ENCODE assay signal across 8 cellular contexts in genomic region chr13:44191504-44192171, GRCh38.
DNase-seq lines count a peak whose midpoint lies in the region; ATAC-seq and TF ChIP-seq lines count a peak whose summit lies in the region.

No MANE protein-coding gene starts in this region.

- H3K4me3 ChIP-seq in HFF-Myc (replicated peaks; ENCODE audit: low read depth, low read length), result no peak overlapping the region
- no peak overlapping the region for H3K4me3 ChIP-seq in OCI-LY7 (ENCODE audit: low read depth, low read length, poor library complexity, severe bottlenecking)

- no peak overlapping the region for H3K4me2 ChIP-seq in OCI-LY7 (ENCODE audit: low read length)

- no peaks in the 10 kb centered on the region for H4K20me1 ChIP-seq in OCI-LY7 (ENCODE audit: insufficient read depth, low read length)

- no peaks in the 10 kb centered on the region for H3K27me3 Mint-ChIP-seq in activated naive CD4-positive, alpha-beta T cell treated with anti-CD3 and anti-CD28 coated beads for 36 hours (ENCODE audit: low read depth)
- H3K27me3 Mint-ChIP-seq in osteocyte (ENCODE audit: unreplicated experiment), result no peaks in the 10 kb centered on the region

- peaks cover 35% of the 10 kb centered on the region for H3K4me1 Mint-ChIP-seq in activated naive CD4-positive, alpha-beta T cell treated with anti-CD3 and anti-CD28 coated beads for 36 hours (ENCODE audit: low read depth)
- peaks cover 2% of the 10 kb centered on the region for H3K4me1 Mint-ChIP-seq in osteocyte (ENCODE audit: unreplicated experiment)

- H3K36me3 Mint-ChIP-seq in activated naive CD4-positive, alpha-beta T cell treated with anti-CD3 and anti-CD28 coated beads for 36 hours (ENCODE audit: low read depth), result no peaks in the 10 kb centered on the region
- H3K36me3 Mint-ChIP-seq in osteocyte (ENCODE audit: unreplicated experiment), result no peaks in the 10 kb centered on the region

- peak; percentile 83 for TF ChIP-seq CTCF in C4-2B (conservative IDR thresholded peaks at IDR 0.05)
- peak; percentile 71 for TF ChIP-seq CTCF in HFF-Myc (IDR thresholded peaks at IDR 0.05; ENCODE audit: low read depth, low read length, missing control alignments)
- peak; percentile 84 for TF ChIP-seq CTCF in OCI-LY7 (conservative IDR thresholded peaks at IDR 0.05; ENCODE audit: low read length)
- TF ChIP-seq CTCF in osteocyte (IDR thresholded peaks at IDR 0.05), result peak; percentile 68

- no peak for ATAC-seq in GM21447 (IDR thresholded peaks at IDR 0.05; ENCODE audit: unreplicated experiment)
- ATAC-seq in GM19351 (IDR thresholded peaks at IDR 0.05; ENCODE audit: unreplicated experiment), result no peak

- no peaks in the 10 kb centered on the region for H3K9me3 ChIP-seq in OCI-LY7 (ENCODE audit: low read length)

- H3K79me2 ChIP-seq in OCI-LY7 (ENCODE audit: insufficient read depth, low read depth, low read length), result no peaks in the 10 kb centered on the region

- intact Hi-C loops in OCI-LY7 (cut with micrococcal nuclease; ENCODE audit: unreplicated experiment), result loop anchor here (2.0 kb wide), 1 partner anchor 247 kb away; no protein-coding TSS in a partner anchor
- intact Hi-C loops in activated naive CD4-positive, alpha-beta T cell treated with anti-CD3 and anti-CD28 coated beads for 36 hours (cut with micrococcal nuclease), result loop anchor here (1.0 to 10.0 kb wide), 2 partner anchors 137 to 247 kb away; no protein-coding TSS in a partner anchor

- no peak overlapping the region for H3K4me3 Mint-ChIP-seq in activated naive CD4-positive, alpha-beta T cell treated with anti-CD3 and anti-CD28 coated beads for 36 hours
- no peak overlapping the region for H3K4me3 Mint-ChIP-seq in osteocyte (ENCODE audit: unreplicated experiment)

- H3K9me3 Mint-ChIP-seq in activated naive CD4-positive, alpha-beta T cell treated with anti-CD3 and anti-CD28 coated beads for 36 hours, result no peaks in the 10 kb centered on the region
- no peaks in the 10 kb centered on the region for H3K9me3 Mint-ChIP-seq in osteocyte (ENCODE audit: unreplicated experiment)

- CTCF ChIA-PET in OCI-LY7 (lab: Charles Lee; ENCODE audit: unreplicated experiment), result no interaction called here
- CTCF ChIA-PET in activated naive CD4-positive, alpha-beta T cell treated with anti-CD3 and anti-CD28 coated beads for 36 hours (lab: Charles Lee), result interaction anchor here (0.7 to 3.8 kb wide), 10 partner anchors 13 to 394 kb away, joined by 3 to 38 read pairs (median 4); no protein-coding TSS in a partner anchor

- H3K27ac ChIP-seq in C4-2B, result peak overlapping the region; percentile 15; the same call in 1 of the 2 replicates
- H3K27ac ChIP-seq in OCI-LY7 (ENCODE audit: low read depth, low read length, poor library complexity, severe bottlenecking), result no peak overlapping the region

- no TSS peak for BruUV-seq in OCI-LY7 (replicated peaks; lab: Mats Ljungman, UMichigan)

- peak overlapping the region; percentile 20 for H3K27ac Mint-ChIP-seq in activated naive CD4-positive, alpha-beta T cell treated with anti-CD3 and anti-CD28 coated beads for 36 hours
- no peak overlapping the region for H3K27ac Mint-ChIP-seq in osteocyte (ENCODE audit: unreplicated experiment)

- peak overlapping the region; percentile 68 for H2AFZ ChIP-seq in OCI-LY7 (ENCODE audit: low read length)

- DNase-seq in HFF-Myc (ENCODE audit: extremely low read depth, low read depth) (peak; percentile 83), OCI-LY7 (ENCODE audit: low spot score) (peak; percentile 67), foreskin melanocyte (peak; percentile 33), osteocyte (ENCODE audit: extremely low spot score, unreplicated experiment) (no peak)
- peak; percentile 59 for DNase-seq in activated naive CD4-positive, alpha-beta T cell treated with anti-CD3 and anti-CD28 coated beads for 36 hours

- no peaks in the 10 kb centered on the region for H3K9me2 ChIP-seq in OCI-LY7 (ENCODE audit: insufficient read depth, low read length)

- POLR2A ChIA-PET in OCI-LY7 (lab: Charles Lee), result interaction anchor here (0.5 to 1.0 kb wide), 2 partner anchors 51 to 292 kb away, joined by 3 read pairs; no protein-coding TSS in a partner anchor

- no peaks in the 10 kb centered on the region for H3K4me1 ChIP-seq in OCI-LY7 (ENCODE audit: insufficient read depth, low read length, poor library complexity, severe bottlenecking)

- no peaks in the 10 kb centered on the region for H3K36me3 ChIP-seq in OCI-LY7 (ENCODE audit: insufficient read depth, low read length)
